8 cellular contexts compared by ENCODE assay signal in the genomic region with DNA sequence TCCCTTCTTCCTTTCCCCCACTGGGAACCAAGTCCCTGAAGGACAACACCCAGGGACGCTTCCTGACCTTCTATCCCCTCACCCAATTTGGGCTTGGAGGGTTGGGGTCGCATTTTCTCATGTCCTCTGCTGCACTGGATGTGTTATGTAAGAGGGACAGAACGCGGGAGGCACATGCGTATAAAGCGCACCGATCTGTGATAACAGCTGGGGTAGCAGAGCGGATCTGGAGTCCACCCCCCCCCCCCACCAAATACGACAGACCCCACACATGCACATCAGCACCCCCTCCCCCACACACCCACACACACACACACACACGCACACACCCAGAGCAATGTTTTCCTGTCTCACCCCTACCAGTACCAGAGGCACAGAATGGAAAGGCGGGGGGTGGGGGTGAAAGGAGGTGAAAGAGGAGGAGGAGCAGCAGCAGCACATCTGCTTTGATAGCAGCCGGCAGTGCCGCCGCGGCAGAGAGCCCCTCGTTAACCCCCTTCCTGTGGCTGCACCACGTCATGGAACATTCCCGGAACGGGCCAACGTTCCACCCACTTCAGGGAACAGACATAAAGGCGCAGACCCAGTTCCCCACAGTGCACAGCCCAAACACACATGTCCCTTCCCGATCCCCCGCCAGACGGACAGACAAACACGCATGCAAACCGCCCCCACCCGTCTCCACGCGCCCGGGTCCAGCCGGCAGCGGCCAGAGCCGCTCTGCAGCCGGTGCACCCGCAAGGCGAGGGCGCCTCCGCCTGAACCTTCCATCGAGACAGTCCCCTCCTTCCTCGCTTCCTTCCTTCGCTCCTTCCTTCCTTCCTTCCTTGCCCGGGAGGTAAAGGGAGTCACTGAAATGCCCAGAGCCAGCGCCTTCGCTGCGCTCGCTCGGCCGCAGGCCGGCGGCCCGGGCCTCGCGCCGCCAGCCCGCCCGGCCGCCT. TPM values are rescaled to one million over a fixed set of nuclear protein-coding genes. Genes with fewer than 3 reads are reported as not detected.
A peak's percentile ranks its signal among the peaks of the same experiment; 100 is the strongest.
DNase-seq lines count a peak whose midpoint lies in the region; ATAC-seq and TF ChIP-seq lines count a peak whose summit lies in the region.

No MANE protein-coding gene starts in this region.

- H3K9me3 ChIP-seq in lung (ENCODE audit: control insufficient read depth in 2 of 2, insufficient read depth in 1 of 2, low read length in 1 of 2): no peaks in the 10 kb centered on the region

- ATAC-seq in GM21529 (IDR thresholded peaks at IDR 0.05; ENCODE audit: unreplicated experiment) (peak; percentile 4), lung (ENCODE audit: insufficient read depth, low FRiP score) (peak; percentile 1), GM18520 (IDR thresholded peaks at IDR 0.05; ENCODE audit: unreplicated experiment) (no peak)
- ATAC-seq in activated CD8-positive, alpha-beta T cell treated with anti-CD3 and anti-CD28 coated beads, Interleukin-2, amount 10 ng/mL, durations not matched to agents 7 days and 5 days: peak; percentile 53

- peak overlapping the region; percentile 92 for H3K4me3 ChIP-seq in lung

- POLR2A ChIA-PET in activated CD8-positive, alpha-beta T cell treated with anti-CD3 and anti-CD28 coated beads, Interleukin-2, amount 10 ng/mL, durations not matched to agents 7 days and 5 days (lab: Charles Lee): interaction anchor here (0.6 to 4.0 kb wide), 30 partner anchors 9 to 125 kb away, joined by 3 to 64 read pairs (median 5); no protein-coding TSS in a partner anchor

- TF ChIP-seq CTCF in CD14-positive monocyte (IDR thresholded peaks at IDR 0.05) (no peak), lung (IDR thresholded peaks at IDR 0.05; ENCODE audit: control extremely low read depth, extremely low read depth) (no peak)

- DNase-seq in CD14-positive monocyte (ENCODE audit: low spot score): peak; percentile 59
- peak; percentile 36 for DNase-seq in NCI-H345 treated with DMSO at 0.1 percent for 48 hours (lab: John Stamatoyannopoulos, UW; ENCODE audit: unreplicated experiment)
- DNase-seq in activated CD8-positive, alpha-beta T cell treated with anti-CD3 and anti-CD28 coated beads, Interleukin-2, amount 10 ng/mL, durations not matched to agents 7 days and 5 days: peak; percentile 94
- peak; percentile 80 for DNase-seq in ecto neural progenitor cell (ENCODE audit: low spot score)
- peak; percentile 80 for DNase-seq in lung (ENCODE audit: low spot score)
- DNase-seq in stimulated activated CD4-positive, alpha-beta T cell treated with anti-CD3 and anti-CD28 coated beads, TNF-alpha, amount 100 ng/mL, for 4 hours (ENCODE audit: low read depth in 3 of 3): peak; percentile 71 to 96 (median 93)

- intact Hi-C loops in CD14-positive monocyte (cut with micrococcal nuclease): loop anchor here (5.0 to 10.0 kb wide), 5 partner anchors 32 to 250 kb away; a partner anchor contains a TSS

- peaks cover 2 to 5% of the 10 kb centered on the region in 2 donors for H3K4me1 ChIP-seq in lung (ENCODE audit: control insufficient read depth in 2 of 2, insufficient read depth in 2 of 2, low read length in 2 of 2)

- H3K4me3 Mint-ChIP-seq in CD14-positive monocyte: peak overlapping the region; percentile 93 to 98
- H3K4me3 Mint-ChIP-seq in activated CD8-positive, alpha-beta T cell treated with anti-CD3 and anti-CD28 coated beads, Interleukin-2, amount 10 ng/mL, durations not matched to agents 7 days and 5 days: peak overlapping the region; percentile 100

- H3K36me3 ChIP-seq in lung (ENCODE audit: control insufficient read depth in 2 of 2, insufficient read depth in 2 of 2, low read length in 2 of 2): no peaks in the 10 kb centered on the region

- H3K27ac ChIP-seq in lung (ENCODE audit: low read depth in 1 of 2, low read length in 1 of 2): peak overlapping the region; percentile 95 to 99

- no peaks in the 10 kb centered on the region for H3K36me3 Mint-ChIP-seq in CD14-positive monocyte
- H3K36me3 Mint-ChIP-seq in activated CD8-positive, alpha-beta T cell treated with anti-CD3 and anti-CD28 coated beads, Interleukin-2, amount 10 ng/mL, durations not matched to agents 7 days and 5 days (ENCODE audit: low read depth): peaks cover 14% of the 10 kb centered on the region

- H3K27me3 ChIP-seq in lung (ENCODE audit: control insufficient read depth, insufficient read depth): no peaks in the 10 kb centered on the region

- peaks cover 4 to 10% (median 8%) of the 10 kb centered on the region in 3 donors for H3K27me3 Mint-ChIP-seq in CD14-positive monocyte (ENCODE audit: low read depth in 3 of 3)
- H3K27me3 Mint-ChIP-seq in activated CD8-positive, alpha-beta T cell treated with anti-CD3 and anti-CD28 coated beads, Interleukin-2, amount 10 ng/mL, durations not matched to agents 7 days and 5 days (ENCODE audit: low read depth): peaks cover 3% of the 10 kb centered on the region

- no peaks in the 10 kb centered on the region for H3K9me3 Mint-ChIP-seq in CD14-positive monocyte
- H3K9me3 Mint-ChIP-seq in activated CD8-positive, alpha-beta T cell treated with anti-CD3 and anti-CD28 coated beads, Interleukin-2, amount 10 ng/mL, durations not matched to agents 7 days and 5 days (ENCODE audit: insufficient read depth): no peaks in the 10 kb centered on the region

- CTCF ChIA-PET in activated CD8-positive, alpha-beta T cell treated with anti-CD3 and anti-CD28 coated beads, Interleukin-2, amount 10 ng/mL, durations not matched to agents 7 days and 5 days (lab: Charles Lee): interaction anchor here (0.6 to 3.2 kb wide), 20 partner anchors 9 to 469 kb away, joined by 3 to 22 read pairs (median 4); no protein-coding TSS in a partner anchor

- peak overlapping the region; percentile 77 to 96 (median 90) for H3K27ac Mint-ChIP-seq in CD14-positive monocyte
- H3K27ac Mint-ChIP-seq in activated CD8-positive, alpha-beta T cell treated with anti-CD3 and anti-CD28 coated beads, Interleukin-2, amount 10 ng/mL, durations not matched to agents 7 days and 5 days: peak overlapping the region; percentile 100

- peaks cover 33% of the 10 kb centered on the region for H3K4me1 Mint-ChIP-seq in CD14-positive monocyte
- peaks cover 56% of the 10 kb centered on the region for H3K4me1 Mint-ChIP-seq in activated CD8-positive, alpha-beta T cell treated with anti-CD3 and anti-CD28 coated beads, Interleukin-2, amount 10 ng/mL, durations not matched to agents 7 days and 5 days (ENCODE audit: low read depth)

- WGBS in lung, 2 donors: 1% methylated on average over 53 to 57 of the region's 57 CpGs

RNA-seq across cellular contexts. Expression of a gene that starts 0.6 kb away (rescaled TPM):
- polyA plus RNA-seq in CD14-positive monocyte: under 1 TPM; 0.16 to 0.64 TPM
- total RNA-seq in activated CD8-positive, alpha-beta T cell treated with anti-CD3 and anti-CD28 coated beads, Interleukin-2, amount 10 ng/mL, durations not matched to agents 7 days and 5 days: 10 to 100 TPM; 22.8 to 23.1 TPM
- total RNA-seq in lung: 10 to 100 TPM; 14.4 to 23.8 TPM
- polyA plus RNA-seq in lung: 1 to 10 TPM; 3.0 to 8.0 TPM

Comparison
In these comparisons a context has a peak if more than half of its experiments do, and no peak if none do; other contexts are left out.
1. DNase-seq: peak in every context shown above with its lines; median percentile 94 in activated CD8-positive, alpha-beta T cell treated with anti-CD3 and anti-CD28 coated beads, Interleukin-2, amount 10 ng/mL, durations not matched to agents 7 days and 5 days; 93 in stimulated activated CD4-positive, alpha-beta T cell treated with anti-CD3 and anti-CD28 coated beads, TNF-alpha, amount 100 ng/mL, for 4 hours; 80 in ecto neural progenitor cell; 80 in lung; 59 in CD14-positive monocyte; 36 in NCI-H345 treated with DMSO at 0.1 percent for 48 hours.